ENCODE assay signal across 25 cellular contexts in genomic region chr3:6921041-6921440, GRCh38.
A peak's percentile ranks its signal among the peaks of the same experiment; 100 is the strongest.
DNase-seq lines count a peak whose midpoint lies in the region; ATAC-seq and TF ChIP-seq lines count a peak whose summit lies in the region.
"Had no signal": no experiment of that assay in that cellular context is flagged by ENCODE, and none has a peak within 500 bp of the region (broad histone marks: within the 10 kb centered on the region; RNA-seq: fewer than 3 reads in every experiment).

No MANE protein-coding gene starts in this region.

- CTCF ChIA-PET in MCF 10A (lab: Yijun Ruan, JAX): no interaction called here
- CTCF ChIA-PET in mammary epithelial cell (lab: Charles Lee; ENCODE audit: low non-redundant PET): no interaction called here

- ATAC-seq in Right ventricle myocardium inferior (no peak), GM21786 (IDR thresholded peaks at IDR 0.05; ENCODE audit: unreplicated experiment) (no peak)
- ATAC-seq: Panc1 had no signal

- H3K27ac ChIP-seq in mammary epithelial cell (ENCODE audit: insufficient read depth, low read depth, low read length): no peak overlapping the region
- H3K27ac ChIP-seq in neuronal stem cell (replicated peaks; ENCODE audit: low read length): no peak overlapping the region
- H3K27ac ChIP-seq: HL-60, sigmoid colon, SK-N-MC, suprapubic skin, uterus, VCaP had no signal

- H3K4me2 ChIP-seq in mammary epithelial cell (ENCODE audit: insufficient read depth, low read depth, low read length) (no peak overlapping the region), neuronal stem cell (ENCODE audit: insufficient read depth, low read length, poor library complexity, severe bottlenecking) (no peak overlapping the region)

- BruUV-seq in MCF 10A (replicated peaks; lab: Mats Ljungman, UMichigan): no TSS peak
- no TSS peak for BruUV-seq in mammary epithelial cell (replicated peaks; lab: Mats Ljungman, UMichigan)

- peak overlapping the region; percentile 28 for H3K4me3 Mint-ChIP-seq in MCF 10A (ENCODE audit: unreplicated experiment)
- no peak overlapping the region for H3K4me3 Mint-ChIP-seq in activated T-cell treated with anti-CD3 and anti-CD28 coated beads, Interleukin-2, amount 50 U/mL, for 24 hours
- H3K4me3 Mint-ChIP-seq: central memory CD8-positive, alpha-beta T cell; IgD-negative memory B cell had no signal

- H3K18ac ChIP-seq in neuronal stem cell (ENCODE audit: low read length): no peak overlapping the region

- POLR2A ChIA-PET in MCF 10A (lab: Yijun Ruan, JAX): interaction anchor here (0.6 kb wide), 2 partner anchors 11 to 389 kb away, joined by 4 read pairs; no protein-coding TSS in a partner anchor

- H3K9me3 ChIP-seq in mammary epithelial cell (replicated peaks; ENCODE audit: insufficient read depth, low read length) (no peaks in the 10 kb centered on the region), neuronal stem cell (replicated peaks in 1 of 2; ENCODE audit: control insufficient read depth in 2 of 2, insufficient read depth in 1 of 2, low read depth in 1 of 2, low read length in 2 of 2) (no peaks in the 10 kb centered on the region)
- H3K9me3 ChIP-seq: MG63, sigmoid colon, suprapubic skin, uterus had no signal

- H2AK5ac ChIP-seq in neuronal stem cell (ENCODE audit: low read depth, low read length): no peak overlapping the region

- H3K4me1 Mint-ChIP-seq in MCF 10A (ENCODE audit: insufficient read depth, unreplicated experiment): peaks cover 14% of the 10 kb centered on the region
- no peaks in the 10 kb centered on the region for H3K4me1 Mint-ChIP-seq in activated T-cell treated with anti-CD3 and anti-CD28 coated beads, Interleukin-2, amount 50 U/mL, for 24 hours (ENCODE audit: low read depth)
- H3K4me1 Mint-ChIP-seq: central memory CD8-positive, alpha-beta T cell; IgD-negative memory B cell had no signal

- no peaks in the 10 kb centered on the region for H4K20me1 ChIP-seq in mammary epithelial cell (ENCODE audit: insufficient read depth, low read length)

- H3K36me3 ChIP-seq in mammary epithelial cell (ENCODE audit: insufficient read depth, low read length): no peaks in the 10 kb centered on the region
- no peaks in the 10 kb centered on the region for H3K36me3 ChIP-seq in neuronal stem cell (replicated peaks in 1 of 2; ENCODE audit: control insufficient read depth in 2 of 2, insufficient read depth in 2 of 2, low read length in 2 of 2)
- H3K36me3 ChIP-seq: MG63, sigmoid colon, suprapubic skin, uterus had no signal

- no peak overlapping the region for H4K91ac ChIP-seq in neuronal stem cell (ENCODE audit: low read depth, low read length, poor library complexity)

- H2BK15ac ChIP-seq in neuronal stem cell (ENCODE audit: low read length): no peak overlapping the region

- no peaks in the 10 kb centered on the region for H3K79me1 ChIP-seq in neuronal stem cell (ENCODE audit: low read depth, low read length)

- no peak overlapping the region for H3K9ac ChIP-seq in mammary epithelial cell (ENCODE audit: insufficient read depth, low read length)
- no peak overlapping the region for H3K9ac ChIP-seq in neuronal stem cell (ENCODE audit: low read depth, low read length, poor library complexity)

- H4K8ac ChIP-seq in neuronal stem cell (ENCODE audit: low read depth, low read length): no peak overlapping the region

- dilution Hi-C loops in mammary epithelial cell (cut with HindIII; ENCODE audit: low sequenced_read_pairs): no loop called here

- H3K4me1 ChIP-seq in mammary epithelial cell (ENCODE audit: insufficient read depth, low read length): no peaks in the 10 kb centered on the region
- no peaks in the 10 kb centered on the region for H3K4me1 ChIP-seq in neuronal stem cell (ENCODE audit: control insufficient read depth in 2 of 2, insufficient read depth in 1 of 2, low read depth in 1 of 2, low read length in 2 of 2)
- H3K4me1 ChIP-seq: sigmoid colon, suprapubic skin, uterus had no signal

- H2AFZ ChIP-seq in mammary epithelial cell (ENCODE audit: low read depth, low read length): no peak overlapping the region
- no peak overlapping the region for H2AFZ ChIP-seq in neuronal stem cell (ENCODE audit: low read length)

- DNase-seq in MCF 10A (ENCODE audit: unreplicated experiment) (peak; percentile 6), mammary epithelial cell (no peak), NCI-H510A (lab: John Stamatoyannopoulos, UW) (peak; percentile 34), kidney tubule cell (ENCODE audit: low spot score) (peak; percentile 12), Right ventricle myocardium inferior (ENCODE audit: missing footprints) (no peak), neuronal stem cell (ENCODE audit: low spot score) (no peak)
- no peak for DNase-seq in activated T-cell treated with anti-CD3 and anti-CD28 coated beads, Interleukin-2, amount 50 U/mL, for 24 hours
- DNase-seq: ACHN; activated gamma-delta T cell treated with Interleukin-2 at 50 U/mL for 16 hours; amniotic stem cell; foreskin fibroblast; mesenchymal stem cell; MG63; NK-92 treated with Interleukin-12 subunit alpha and Interleukin-12 subunit beta, amount 100 ng/mL, for 24 hours; sigmoid colon; T-helper 2 cell; uterus had no signal

- no peaks in the 10 kb centered on the region for H3K9me3 Mint-ChIP-seq in MCF 10A (ENCODE audit: unreplicated experiment)
- no peaks in the 10 kb centered on the region for H3K9me3 Mint-ChIP-seq in activated T-cell treated with anti-CD3 and anti-CD28 coated beads, Interleukin-2, amount 50 U/mL, for 24 hours

- whole genome bisulfite sequencing in mammary epithelial cell (ENCODE audit: low coverage, missing lambda C conversion rate): 62% methylated on average over 8 of the region's 8 CpGs
- no CpG with 5 or more reads among the region's 8 CpGs for WGBS in neuronal stem cell (ENCODE audit: extremely low coverage in 2 of 2, insufficient read length in 2 of 2, insufficient replicate concordance in 1 of 2), 2 donors

- intact Hi-C loops in MCF 10A (cut with micrococcal nuclease) (no loop called here), mammary epithelial cell (cut with micrococcal nuclease) (no loop called here), Right ventricle myocardium inferior (cut with DNase I) (no loop called here)

- no peak overlapping the region for H3K4ac ChIP-seq in neuronal stem cell (ENCODE audit: low read length)

- H2BK120ac ChIP-seq in neuronal stem cell (ENCODE audit: low read depth, low read length): no peak overlapping the region

- H3K4me3 ChIP-seq in mammary epithelial cell (replicated peaks in 1 of 3; ENCODE audit: insufficient read depth in 1 of 3, low read depth in 2 of 3, low read length in 3 of 3) (no peak overlapping the region), neuronal stem cell (ENCODE audit: low read length in 2 of 2) (no peak overlapping the region)
- H3K4me3 ChIP-seq: MG63, sigmoid colon, SK-N-MC, suprapubic skin, uterus had no signal

- H3K14ac ChIP-seq in neuronal stem cell (ENCODE audit: low read length): no peak overlapping the region

- no peaks in the 10 kb centered on the region for H3K36me3 Mint-ChIP-seq in MCF 10A (ENCODE audit: insufficient read depth, unreplicated experiment)
- no peaks in the 10 kb centered on the region for H3K36me3 Mint-ChIP-seq in activated T-cell treated with anti-CD3 and anti-CD28 coated beads, Interleukin-2, amount 50 U/mL, for 24 hours (ENCODE audit: low read depth)
- H3K36me3 Mint-ChIP-seq: IgD-negative memory B cell had no signal

- no peak overlapping the region for H2BK5ac ChIP-seq in neuronal stem cell (ENCODE audit: low read length)

- H3K23ac ChIP-seq in neuronal stem cell (ENCODE audit: low read depth, low read length, poor library complexity): no peak overlapping the region

- H3K27me3 ChIP-seq in mammary epithelial cell (ENCODE audit: insufficient read depth, low read length) (no peaks in the 10 kb centered on the region), neuronal stem cell (ENCODE audit: control insufficient read depth in 3 of 3, insufficient read depth in 3 of 3, low read depth in 1 of 3, low read length in 3 of 3) (no peaks in the 10 kb centered on the region)
- H3K27me3 ChIP-seq: MG63, sigmoid colon, suprapubic skin, uterus had no signal

- in situ Hi-C loops in mammary epithelial cell (cut with MboI; ENCODE audit: low sequenced_read_pairs in 2 of 2): no loop called here

- no peaks in the 10 kb centered on the region for H3K27me3 Mint-ChIP-seq in MCF 10A (ENCODE audit: insufficient read depth, unreplicated experiment)
- no peaks in the 10 kb centered on the region for H3K27me3 Mint-ChIP-seq in activated T-cell treated with anti-CD3 and anti-CD28 coated beads, Interleukin-2, amount 50 U/mL, for 24 hours
- H3K27me3 Mint-ChIP-seq: central memory CD8-positive, alpha-beta T cell; IgD-negative memory B cell had no signal

- H3K79me2 ChIP-seq in mammary epithelial cell (ENCODE audit: insufficient read depth, low read length): no peaks in the 10 kb centered on the region

- TF ChIP-seq CTCF in MCF 10A (IDR thresholded peaks at IDR 0.05; ENCODE audit: unreplicated experiment): no peak
- no peak for TF ChIP-seq CTCF in mammary epithelial cell (conservative IDR thresholded peaks at IDR 0.05 in 1 of 2, IDR thresholded peaks at IDR 0.05 in 1 of 2; ENCODE audit: extremely low read depth in 1 of 2, insufficient read depth in 1 of 2, low read depth in 1 of 2, low read length in 2 of 2)

- H3K27ac Mint-ChIP-seq in MCF 10A (ENCODE audit: low read depth, unreplicated experiment): no peak overlapping the region
- no peak overlapping the region for H3K27ac Mint-ChIP-seq in activated T-cell treated with anti-CD3 and anti-CD28 coated beads, Interleukin-2, amount 50 U/mL, for 24 hours
- H3K27ac Mint-ChIP-seq: IgD-negative memory B cell had no signal

- H2BK12ac ChIP-seq in neuronal stem cell (ENCODE audit: low read length): no peak overlapping the region

Comparison
In these comparisons a context has a peak if more than half of its experiments do, and no peak if none do; other contexts are left out.
1. DNase-seq: peak in MCF 10A (single experiment), NCI-H510A (single experiment) and kidney tubule cell (single experiment); none in mammary epithelial cell (single experiment), Right ventricle myocardium inferior (single experiment), neuronal stem cell (single experiment) and activated T-cell treated with anti-CD3 and anti-CD28 coated beads, Interleukin-2, amount 50 U/mL, for 24 hours (single experiment).